Comparison of ENCODE assay signal across 8 cellular contexts in the genomic region with DNA sequence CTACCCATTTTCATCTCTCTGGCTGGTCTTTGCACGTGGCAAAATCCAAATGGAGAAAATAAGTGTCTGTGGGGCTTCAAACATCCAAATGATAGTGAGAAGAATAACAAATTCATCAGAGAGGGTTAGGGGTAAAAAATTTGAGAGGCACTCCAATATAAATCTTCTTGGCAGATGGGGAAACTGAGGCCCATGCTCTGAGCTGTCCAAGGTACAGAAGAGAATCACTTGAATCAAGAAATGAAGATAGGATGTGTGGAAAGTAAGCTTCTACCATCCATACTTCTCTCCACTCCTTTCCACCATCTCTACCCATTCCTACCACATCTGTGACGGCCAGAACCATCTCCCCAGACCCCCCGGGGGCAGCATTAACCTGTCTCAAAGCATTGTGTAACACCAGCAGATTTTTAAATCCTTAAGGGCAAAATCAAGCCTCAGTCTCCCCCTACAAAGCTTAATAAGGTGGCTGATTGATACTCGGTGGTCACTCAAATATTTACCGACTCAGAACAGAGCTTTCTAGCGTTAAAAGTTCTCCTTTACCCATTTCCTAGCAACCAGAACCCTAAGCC. TPM values are rescaled to one million over a fixed set of nuclear protein-coding genes. Genes with fewer than 3 reads are reported as not detected.
A peak's percentile ranks its signal among the peaks of the same experiment; 100 is the strongest.
DNase-seq lines count a peak whose midpoint lies in the region; ATAC-seq, FAIRE-seq and TF ChIP-seq lines count a peak whose summit lies in the region.

No MANE protein-coding gene starts in this region.

- DNase-seq in left ventricle myocardium inferior (no peak), Right ventricle myocardium superior (no peak), GM12878 (ENCODE audit: low read depth, low spot score) (no peak), memory B cell (ENCODE audit: low spot score in 2 of 2) (no peak), NCI-H187 (lab: John Stamatoyannopoulos, UW) (no peak), nucleus accumbens (lab: John Stamatoyannopoulos, UW) (no peak)

- no peak for TF ChIP-seq POLR2A in GM12878 (IDR thresholded peaks at IDR 0.05; ENCODE audit: low read depth, low read length)

- peak overlapping the region; percentile 93 for H3K27ac Mint-ChIP-seq in memory B cell

- peaks cover 9% of the 10 kb centered on the region for H3K36me3 Mint-ChIP-seq in memory B cell

- no peaks in the 10 kb centered on the region for H3K9me3 ChIP-seq in left ventricle myocardium inferior (replicated peaks)
- H3K9me3 ChIP-seq in GM12878 (replicated peaks; ENCODE audit: control insufficient read depth, insufficient read depth, low read length): no peaks in the 10 kb centered on the region

- H3K27ac ChIP-seq in left ventricle myocardium inferior (replicated peaks): peak overlapping the region; percentile 97
- H3K27ac ChIP-seq in GM12878 (ENCODE audit: control insufficient read depth, insufficient read depth): peak overlapping the region; percentile 66
- no peak overlapping the region for H3K27ac ChIP-seq in urinary bladder (ENCODE audit: low read depth)

- TF ChIP-seq CTCF in left ventricle myocardium inferior (IDR thresholded peaks at IDR 0.05; ENCODE audit: borderline replicate concordance) (no peak), GM12878 (IDR thresholded peaks at IDR 0.05 in 2 of 3, conservative IDR thresholded peaks at IDR 0.05 in 1 of 3; ENCODE audit: control insufficient read depth in 2 of 3, extremely low read depth in 1 of 3, insufficient read depth in 1 of 3, low read depth in 3 of 3, low read length in 3 of 3) (no peak)

- H2AFZ ChIP-seq in GM12878 (ENCODE audit: control insufficient read depth, low read depth, low read length): peak overlapping the region; percentile 76

- no peaks in the 10 kb centered on the region for H4K20me1 ChIP-seq in GM12878 (ENCODE audit: control insufficient read depth, insufficient read depth)

- SMC1A ChIA-PET in GM12878 (lab: Charles Lee; ENCODE audit: uncharacterized antibody, unreplicated experiment): interaction anchor here (0.9 to 3.0 kb wide), 5 partner anchors 9 to 187 kb away, joined by 3 to 19 read pairs (median 3); no protein-coding TSS in a partner anchor

- in situ Hi-C loops in GM12878 (cut with MboI): loop anchor here (5.0 kb wide), 2 partner anchors 183 to 283 kb away; no protein-coding TSS in a partner anchor

- H3K9me3 Mint-ChIP-seq in memory B cell: no peaks in the 10 kb centered on the region

- no peak for TF ChIP-seq RAD21 in GM12878 (IDR thresholded peaks at IDR 0.05; ENCODE audit: insufficient read depth, low read depth, low read length)

- ATAC-seq in Right ventricle myocardium superior (ENCODE audit: poor library complexity): no peak
- ATAC-seq in GM12878: no peak
- no peak for ATAC-seq in memory B cell (ENCODE audit: low read depth)
- ATAC-seq in GM21526 (IDR thresholded peaks at IDR 0.05; ENCODE audit: low FRiP score, unreplicated experiment): no peak

- CTCF ChIA-PET in GM12878 (lab: Yijun Ruan, JAX): interaction anchor here (0.9 to 2.9 kb wide), 8 partner anchors 10 to 303 kb away, joined by 3 to 18 read pairs (median 4); no protein-coding TSS in a partner anchor

- no peak for FAIRE-seq in GM12878 (lab: Jason Lieb, UNC)

- H3K27me3 ChIP-seq in left ventricle myocardium inferior (ENCODE audit: low read depth) (no peaks in the 10 kb centered on the region), GM12878 (replicated peaks in 1 of 2; ENCODE audit: control insufficient read depth in 2 of 2, insufficient read depth in 2 of 2, low read length in 1 of 2) (no peaks in the 10 kb centered on the region)

- intact Hi-C loops in left ventricle myocardium inferior (cut with micrococcal nuclease) (no loop called here), Right ventricle myocardium superior (cut with DNase I) (loop anchor here (5.0 to 10.0 kb wide), 2 partner anchors 37 to 275 kb away; no protein-coding TSS in a partner anchor), GM12878 (cut with micrococcal nuclease; ENCODE audit: unreplicated experiment) (loop anchor here (2.0 kb wide), 2 partner anchors 37 to 189 kb away; no protein-coding TSS in a partner anchor)

- BruUV-seq in GM12878 (replicated peaks; lab: Mats Ljungman, UMichigan): TSS peak; percentile 67

- H3K4me3 Mint-ChIP-seq in memory B cell: peak overlapping the region; percentile 98

- H3K4me1 Mint-ChIP-seq in memory B cell: peaks cover 24% of the 10 kb centered on the region

- TF ChIP-seq EP300 in GM12878 (IDR thresholded peaks at IDR 0.05; ENCODE audit: borderline replicate concordance in 1 of 2, control insufficient read depth in 1 of 2, low read depth in 2 of 2, low read length in 2 of 2): no peak

- 19% methylated on average over 6 of the region's 6 CpGs for WGBS in GM12878 (ENCODE audit: insufficient coverage, insufficient replicate concordance, low lambda C conversion rate, missing lambda C conversion rate)
- WGBS in urinary bladder: 26% methylated on average over 6 of the region's 6 CpGs

- H3K9ac ChIP-seq in GM12878 (ENCODE audit: control insufficient read depth, insufficient read depth, low read length): peak overlapping the region; percentile 80

- no peaks in the 10 kb centered on the region for H3K27me3 Mint-ChIP-seq in memory B cell

- H3K79me2 ChIP-seq in GM12878 (ENCODE audit: control insufficient read depth, insufficient read depth, low read length): peaks cover 34% of the 10 kb centered on the region

- H3K4me2 ChIP-seq in GM12878 (ENCODE audit: control insufficient read depth, insufficient read depth): peak overlapping the region; percentile 75

- RAD21 ChIA-PET in GM12878 (lab: Charles Lee; ENCODE audit: unreplicated experiment): interaction anchor here (1.2 to 1.6 kb wide), 3 partner anchors 25 to 188 kb away, joined by 3 to 4 read pairs (median 4); no protein-coding TSS in a partner anchor

- H3K4me3 ChIP-seq in left ventricle myocardium inferior (peak overlapping the region; percentile 87), GM12878 (peak overlapping the region; percentile 97), urinary bladder (ENCODE audit: low read depth, low read length) (peak overlapping the region; percentile 61)

- H3K4me1 ChIP-seq in left ventricle myocardium inferior (peaks cover 78% of the 10 kb centered on the region), GM12878 (ENCODE audit: control insufficient read depth, insufficient read depth, low read length) (peaks cover 4% of the 10 kb centered on the region; the same call in 1 of the 2 replicates), urinary bladder (ENCODE audit: insufficient read depth) (no peaks in the 10 kb centered on the region)

- H3K36me3 ChIP-seq in left ventricle myocardium inferior: peaks cover 14% of the 10 kb centered on the region
- H3K36me3 ChIP-seq in GM12878 (ENCODE audit: control insufficient read depth in 2 of 2, insufficient read depth in 2 of 2, low read length in 1 of 2): peaks cover 0 to 1% of the 10 kb centered on the region in 2 experiments; a peak in 1 of 4 replicates
- H3K36me3 ChIP-seq in urinary bladder (ENCODE audit: insufficient read depth): peaks cover 4% of the 10 kb centered on the region

- POLR2A ChIA-PET in GM12878 (lab: Charles Lee): interaction anchor here (1.6 kb wide), 1 partner anchor 192 kb away, joined by 8 read pairs; no protein-coding TSS in a partner anchor

TF ChIP-seq in GM12878, 131 proteins besides CTCF, POLR2A, EP300 and RAD21:
- TF ChIP-seq YY1 (IDR thresholded peaks at IDR 0.05; ENCODE audit: low read depth, low read length): no peak
- TF ChIP-seq, protein P1, sequence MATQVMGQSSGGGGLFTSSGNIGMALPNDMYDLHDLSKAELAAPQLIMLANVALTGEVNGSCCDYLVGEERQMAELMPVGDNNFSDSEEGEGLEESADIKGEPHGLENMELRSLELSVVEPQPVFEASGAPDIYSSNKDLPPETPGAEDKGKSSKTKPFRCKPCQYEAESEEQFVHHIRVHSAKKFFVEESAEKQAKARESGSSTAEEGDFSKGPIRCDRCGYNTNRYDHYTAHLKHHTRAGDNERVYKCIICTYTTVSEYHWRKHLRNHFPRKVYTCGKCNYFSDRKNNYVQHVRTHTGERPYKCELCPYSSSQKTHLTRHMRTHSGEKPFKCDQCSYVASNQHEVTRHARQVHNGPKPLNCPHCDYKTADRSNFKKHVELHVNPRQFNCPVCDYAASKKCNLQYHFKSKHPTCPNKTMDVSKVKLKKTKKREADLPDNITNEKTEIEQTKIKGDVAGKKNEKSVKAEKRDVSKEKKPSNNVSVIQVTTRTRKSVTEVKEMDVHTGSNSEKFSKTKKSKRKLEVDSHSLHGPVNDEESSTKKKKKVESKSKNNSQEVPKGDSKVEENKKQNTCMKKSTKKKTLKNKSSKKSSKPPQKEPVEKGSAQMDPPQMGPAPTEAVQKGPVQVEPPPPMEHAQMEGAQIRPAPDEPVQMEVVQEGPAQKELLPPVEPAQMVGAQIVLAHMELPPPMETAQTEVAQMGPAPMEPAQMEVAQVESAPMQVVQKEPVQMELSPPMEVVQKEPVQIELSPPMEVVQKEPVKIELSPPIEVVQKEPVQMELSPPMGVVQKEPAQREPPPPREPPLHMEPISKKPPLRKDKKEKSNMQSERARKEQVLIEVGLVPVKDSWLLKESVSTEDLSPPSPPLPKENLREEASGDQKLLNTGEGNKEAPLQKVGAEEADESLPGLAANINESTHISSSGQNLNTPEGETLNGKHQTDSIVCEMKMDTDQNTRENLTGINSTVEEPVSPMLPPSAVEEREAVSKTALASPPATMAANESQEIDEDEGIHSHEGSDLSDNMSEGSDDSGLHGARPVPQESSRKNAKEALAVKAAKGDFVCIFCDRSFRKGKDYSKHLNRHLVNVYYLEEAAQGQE (IDR thresholded peaks at IDR 0.05; ENCODE audit: low read depth, low read length): peak; percentile 42; the same call in 1 of the 2 replicates

RNA-seq across cellular contexts. Expression of a gene that starts 0.8 kb away (rescaled TPM):
- total RNA-seq in left ventricle myocardium inferior: 609 TPM
- 516 TPM for total RNA-seq in Right ventricle myocardium superior
- total RNA-seq in GM12878 (2013; cell fraction: nucleolus; rRNA removed): 12.0 and 14.6 TPM in 2 replicates
- 37.1 and 42.2 TPM in 2 replicates for total RNA-seq in GM12878 (2014; rRNA removed)
- total RNA-seq in GM12878 (2014; rRNA removed; fragmentation: Illumina TruSeq; extraction: Trizol): 32.5 and 34.5 TPM in 2 replicates
- 35.6 and 36.4 TPM in 2 replicates for total RNA-seq in GM12878 (2021)
- polyA plus RNA-seq in GM12878 (2011; ENCODE audit: low read depth): 11.6 TPM
- polyA plus RNA-seq in GM12878 (2011; rRNA removed): 30.1 and 44.4 TPM in 2 replicates
- polyA plus RNA-seq in GM12878 (2011; cell fraction: cytosol; rRNA removed): 29.8 and 32.9 TPM in 2 replicates
- polyA plus RNA-seq in GM12878 (2011; cell fraction: nucleus; rRNA removed): 25.0 and 28.5 TPM in 2 replicates
- polyA plus RNA-seq in GM12878 (2012): 19.6 and 21.8 TPM in 2 replicates
- 63.6 and 92.0 TPM in 2 replicates for polyA plus RNA-seq in GM12878 (2014; fragmentation: Illumina TruSeq; extraction: Trizol)
- 10 to 100 TPM; 56.2 to 58.4 TPM for polyA plus RNA-seq in GM12878 (2014; fragmentation: Nextera tagmentation; extraction: Ambion mirVana)
- 33.8 and 38.9 TPM in 2 replicates for polyA plus RNA-seq in GM12878 (2014; rRNA removed)
- 10 to 100 TPM; 67.4 to 67.5 TPM for polyA plus RNA-seq in GM12878 (2016; fragmentation: Nextera tagmentation; extraction: Ambion mirVana)
- polyA minus RNA-seq in GM12878 (2011; rRNA and poly(A)+ RNA removed): 31.3 and 32.6 TPM in 2 replicates
- polyA minus RNA-seq in GM12878 (2011; cell fraction: cytosol; rRNA and poly(A)+ RNA removed): 9.8 and 10.5 TPM in 2 replicates
- 10.0 and 10.6 TPM in 2 replicates for polyA minus RNA-seq in GM12878 (2011; cell fraction: nucleus; rRNA and poly(A)+ RNA removed)
- 11.6 TPM for total RNA-seq in urinary bladder
- polyA plus RNA-seq in urinary bladder: 23.2 TPM

Comparison
In these comparisons a context has a peak if more than half of its experiments do, and no peak if none do; other contexts are left out.
1. RNA of a gene that starts 0.8 kb away (total RNA-seq): 609 TPM in left ventricle myocardium inferior (single experiment) and 516 TPM in Right ventricle myocardium superior (single experiment); 12.0 to 42.2 TPM in GM12878 and 11.6 TPM in urinary bladder (single experiment); every median in the first group is over 10 times any median in the second.
2. Peak in every context shown above with its lines, with median percentiles within 50 percentile points of each other: H3K4me3 ChIP-seq.